In the genomic region with DNA sequence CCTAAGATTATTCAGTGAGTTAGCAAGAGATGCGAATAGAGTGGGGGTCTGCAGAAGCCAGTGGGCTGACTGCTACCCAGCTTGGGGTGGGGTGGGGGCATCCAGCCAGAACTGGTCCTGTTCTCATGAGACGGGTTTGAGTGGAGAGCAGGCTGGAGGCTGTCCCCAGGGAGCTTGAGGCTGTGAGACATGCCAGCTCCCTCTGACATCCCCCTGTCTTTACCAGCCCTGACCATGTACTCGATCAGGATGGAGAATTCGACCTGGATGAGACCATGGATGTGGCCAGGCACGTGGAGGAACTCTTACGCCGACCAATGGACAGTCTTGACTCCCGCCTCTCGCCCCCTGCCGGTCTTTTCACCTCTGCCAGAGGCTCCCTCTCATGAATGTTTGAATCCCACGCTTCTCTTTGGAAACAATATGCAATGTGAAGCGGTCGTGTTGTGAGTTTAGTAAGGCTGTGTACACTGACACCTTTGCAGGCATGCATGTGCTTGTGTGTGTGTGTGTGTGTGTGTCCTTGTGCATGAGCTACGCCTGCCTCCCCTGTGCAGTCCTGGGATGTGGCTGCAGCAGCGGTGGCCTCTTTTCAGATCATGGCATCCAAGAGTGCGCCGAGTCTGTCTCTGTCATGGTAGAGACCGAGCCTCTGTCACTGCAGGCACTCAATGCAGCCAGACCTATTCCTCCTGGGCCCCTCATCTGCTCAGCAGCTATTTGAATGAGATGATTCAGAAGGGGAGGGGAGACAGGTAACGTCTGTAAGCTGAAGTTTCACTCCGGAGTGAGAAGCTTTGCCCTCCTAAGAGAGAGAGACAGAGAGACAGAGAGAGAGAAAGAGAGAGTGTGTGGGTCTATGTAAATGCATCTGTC, we compare ENCODE assay signal across 10 cellular contexts. TPM values are rescaled to one million over a fixed set of nuclear protein-coding genes. Genes with fewer than 3 reads are reported as not detected.
DNase-seq lines count a peak whose midpoint lies in the region; ATAC-seq and TF ChIP-seq lines count a peak whose summit lies in the region.
"Had no signal": no experiment of that assay in that cellular context is flagged by ENCODE, and none has a peak within 500 bp of the region (broad histone marks: within the 10 kb centered on the region; RNA-seq: fewer than 3 reads in every experiment).

No MANE protein-coding gene starts in this region.

- H3K4me2 ChIP-seq in OCI-LY1 (ENCODE audit: low read length): no peak overlapping the region

- no peak for DNase-seq in CD8-positive, alpha-beta T cell
- DNase-seq in endothelial cell (ENCODE audit: low spot score): no peak
- no peak for DNase-seq in prostate gland (ENCODE audit: low spot score)
- no peak for DNase-seq in COLO829 (ENCODE audit: low spot score)
- no peak for DNase-seq in effector CD4-positive, alpha-beta T cell
- DNase-seq: activated CD4-positive, CD25-positive, alpha-beta regulatory T cell treated with anti-CD3 and anti-CD28 coated beads, Interleukin-2, amount 50 U/mL, for 72 hours; NCI-H1092 had no signal

- CTCF ChIA-PET in CD8-positive, alpha-beta T cell (lab: Charles Lee): interaction anchor here (0.5 to 22.7 kb wide), 11 partner anchors 9 to 417 kb away, joined by 3 to 672 read pairs (median 6); a partner anchor contains a TSS

- no peaks in the 10 kb centered on the region for H3K27me3 Mint-ChIP-seq in CD8-positive, alpha-beta T cell (ENCODE audit: low read depth)
- H3K27me3 Mint-ChIP-seq in endothelial cell (ENCODE audit: unreplicated experiment): peaks cover 8% of the 10 kb centered on the region

- TF ChIP-seq CTCF in CD8-positive, alpha-beta T cell (IDR thresholded peaks at IDR 0.05): no peak
- peak; percentile 62 for TF ChIP-seq CTCF in OCI-LY1 (IDR thresholded peaks at IDR 0.05; ENCODE audit: low read length)
- no peak for TF ChIP-seq CTCF in endothelial cell (IDR thresholded peaks at IDR 0.05; ENCODE audit: unreplicated experiment)
- TF ChIP-seq CTCF in prostate gland (IDR thresholded peaks at IDR 0.05): no peak

- intact Hi-C loops in CD8-positive, alpha-beta T cell (cut with DNase I, micrococcal nuclease): loop anchor here in 1 of 2 experiments (5.0 to 10.0 kb wide), 2 partner anchors 88 to 286 kb away; a partner anchor contains a TSS
- intact Hi-C loops in prostate gland (cut with DNase I): loop anchor here (5.0 kb wide), 1 partner anchor 207 kb away; no protein-coding TSS in a partner anchor

- no peaks in the 10 kb centered on the region for H3K27me3 ChIP-seq in CD8-positive, alpha-beta T cell (ENCODE audit: insufficient read depth, low read length)
- H3K27me3 ChIP-seq in OCI-LY1 (ENCODE audit: insufficient read depth, low read length) (no peaks in the 10 kb centered on the region; the same call in 1 of the 2 replicates), prostate gland (replicated peaks; ENCODE audit: insufficient read depth) (no peaks in the 10 kb centered on the region)

- WGBS in prostate gland: 66% methylated on average over 20 of the region's 20 CpGs

- H3K9me3 ChIP-seq in CD8-positive, alpha-beta T cell (ENCODE audit: low read length): no peaks in the 10 kb centered on the region
- no peaks in the 10 kb centered on the region for H3K9me3 ChIP-seq in OCI-LY1 (ENCODE audit: low read length)
- no peaks in the 10 kb centered on the region for H3K9me3 ChIP-seq in prostate gland

- peaks cover 45% of the 10 kb centered on the region for H3K36me3 ChIP-seq in CD8-positive, alpha-beta T cell (ENCODE audit: insufficient read depth, low read length)
- no peaks in the 10 kb centered on the region for H3K36me3 ChIP-seq in OCI-LY1 (ENCODE audit: insufficient read depth, low read length)
- no peaks in the 10 kb centered on the region for H3K36me3 ChIP-seq in prostate gland

- H3K9ac ChIP-seq in OCI-LY1 (ENCODE audit: low read length): no peak overlapping the region

- H3K79me2 ChIP-seq in OCI-LY1 (ENCODE audit: insufficient read depth, low read length): no peaks in the 10 kb centered on the region

- no peak for ATAC-seq in CD8-positive, alpha-beta T cell
- ATAC-seq in GM18909 (IDR thresholded peaks at IDR 0.05; ENCODE audit: poor library complexity, unreplicated experiment) (no peak), GM21447 (IDR thresholded peaks at IDR 0.05; ENCODE audit: unreplicated experiment) (no peak)

- no peak for TF ChIP-seq POLR2A in prostate gland (IDR thresholded peaks at IDR 0.05)

- H3K4me1 Mint-ChIP-seq in CD8-positive, alpha-beta T cell (ENCODE audit: low read depth): peaks cover 61% of the 10 kb centered on the region
- H3K4me1 Mint-ChIP-seq in endothelial cell (ENCODE audit: unreplicated experiment): peaks cover 28% of the 10 kb centered on the region

- no peaks in the 10 kb centered on the region for H4K20me1 ChIP-seq in OCI-LY1 (ENCODE audit: insufficient read depth, low read length)

- peaks cover 54% of the 10 kb centered on the region for H3K4me1 ChIP-seq in CD8-positive, alpha-beta T cell (ENCODE audit: insufficient read depth, low read length)
- H3K4me1 ChIP-seq in OCI-LY1 (ENCODE audit: insufficient read depth, low read length, severe bottlenecking): peaks cover 16% of the 10 kb centered on the region
- peaks cover 7% of the 10 kb centered on the region for H3K4me1 ChIP-seq in prostate gland (replicated peaks)

- H3K27ac Mint-ChIP-seq in CD8-positive, alpha-beta T cell: peak overlapping the region; percentile 72
- peak overlapping the region; percentile 15 for H3K27ac Mint-ChIP-seq in endothelial cell (ENCODE audit: unreplicated experiment)

- H3K9me2 ChIP-seq in OCI-LY1 (ENCODE audit: low read depth, low read length): no peaks in the 10 kb centered on the region

- H3K9me3 Mint-ChIP-seq in CD8-positive, alpha-beta T cell: no peaks in the 10 kb centered on the region
- H3K9me3 Mint-ChIP-seq in endothelial cell (ENCODE audit: unreplicated experiment): no peaks in the 10 kb centered on the region

- no peak overlapping the region for H3K4me3 Mint-ChIP-seq in CD8-positive, alpha-beta T cell
- H3K4me3 Mint-ChIP-seq in endothelial cell (ENCODE audit: unreplicated experiment): no peak overlapping the region

- no peak overlapping the region for H3K4me3 ChIP-seq in CD8-positive, alpha-beta T cell (ENCODE audit: low read depth, low read length)
- H3K4me3 ChIP-seq in OCI-LY1 (ENCODE audit: low read depth, low read length, poor library complexity, severe bottlenecking) (no peak overlapping the region), prostate gland (no peak overlapping the region)

- H3K36me3 Mint-ChIP-seq in CD8-positive, alpha-beta T cell: peaks cover 64% of the 10 kb centered on the region
- H3K36me3 Mint-ChIP-seq in endothelial cell (ENCODE audit: low read depth, unreplicated experiment): peaks cover 53% of the 10 kb centered on the region

- POLR2A ChIA-PET in CD8-positive, alpha-beta T cell (lab: Charles Lee): interaction anchor here (0.5 to 4.2 kb wide), 6 partner anchors 9 to 1912 kb away, joined by 3 to 18 read pairs (median 6); a partner anchor contains a TSS

- H2AFZ ChIP-seq in OCI-LY1 (ENCODE audit: low read length): no peak overlapping the region

- H3F3A ChIP-seq in OCI-LY1 (ENCODE audit: insufficient read depth, low read length): no peaks in the 10 kb centered on the region

- no peak overlapping the region for H3K27ac ChIP-seq in CD8-positive, alpha-beta T cell (ENCODE audit: low read depth, low read length)
- H3K27ac ChIP-seq in OCI-LY1 (ENCODE audit: low read depth, low read length, poor library complexity, severe bottlenecking) (no peak overlapping the region), prostate gland (peak overlapping the region; percentile 71 to 81)

RNA-seq across cellular contexts. Expression of a gene that starts 22.2 kb away (rescaled TPM):
- total RNA-seq in CD8-positive, alpha-beta T cell: 100 to 1,000 TPM; 300 to 319 TPM
- 67.2 TPM for total RNA-seq in endothelial cell (ENCODE audit: unreplicated experiment)
- total RNA-seq in prostate gland: 10 to 100 TPM; 31.1 to 45.8 TPM

RNA-seq across cellular contexts. Expression of a gene that starts 34.3 kb away (rescaled TPM):
- 10 to 100 TPM; 85.2 to 85.5 TPM for total RNA-seq in CD8-positive, alpha-beta T cell
- total RNA-seq in endothelial cell (ENCODE audit: unreplicated experiment): 40.2 TPM
- 10 to 100 TPM; 58.0 to 83.8 TPM for total RNA-seq in prostate gland

Comparison
In these comparisons a context has a peak if more than half of its experiments do, and no peak if none do; other contexts are left out.
1. H3K27ac ChIP-seq: peak in prostate gland (2 of 2); none in CD8-positive, alpha-beta T cell (single experiment) and OCI-LY1 (single experiment).